Comparison of ENCODE assay signal across 15 cellular contexts in genomic region chr16:54568897-54569807, GRCh38.
"Had no signal": no experiment of that assay in that cellular context is flagged by ENCODE, and none has a peak within 500 bp of the region (broad histone marks: within the 10 kb centered on the region; RNA-seq: fewer than 3 reads in every experiment).

No MANE protein-coding gene starts in this region.

- H3K27ac Mint-ChIP-seq: activated CD8-positive, alpha-beta memory T cell treated with anti-CD3 and anti-CD28 coated beads, Interleukin-2, amount 10 ng/mL, durations not matched to agents 7 days and 5 days; activated naive CD4-positive, alpha-beta T cell treated with anti-CD3 and anti-CD28 coated beads, Interleukin-2, amount 50 U/mL, for 24 hours; activated T-cell treated with anti-CD3 and anti-CD28 coated beads, Interleukin-2, amount 50 U/mL, for 24 hours; natural killer cell treated with Interleukin-12 subunit alpha and Interleukin-12 subunit beta and Interleukin-15 and Interleukin-18, amount 100 ng/mL, for 72 hours had no signal

- H3K27me3 Mint-ChIP-seq: activated CD8-positive, alpha-beta memory T cell treated with anti-CD3 and anti-CD28 coated beads, Interleukin-2, amount 10 ng/mL, durations not matched to agents 7 days and 5 days; activated T-cell treated with anti-CD3 and anti-CD28 coated beads, Interleukin-2, amount 50 U/mL, for 24 hours had no signal

- H3K4me1 Mint-ChIP-seq: activated CD8-positive, alpha-beta memory T cell treated with anti-CD3 and anti-CD28 coated beads, Interleukin-2, amount 10 ng/mL, durations not matched to agents 7 days and 5 days; activated naive CD4-positive, alpha-beta T cell treated with anti-CD3 and anti-CD28 coated beads, Interleukin-2, amount 50 U/mL, for 24 hours had no signal

- ATAC-seq: activated CD4-positive, CD25-positive, alpha-beta regulatory T cell treated with anti-CD3 and anti-CD28 coated beads, Interleukin-2, amount 50 U/mL, for 24 hours; activated CD8-positive, alpha-beta memory T cell treated with anti-CD3 and anti-CD28 coated beads, Interleukin-2, amount 10 ng/mL, durations not matched to agents 7 days and 5 days; mucosa of descending colon; natural killer cell treated with Interleukin-12 subunit alpha and Interleukin-12 subunit beta and Interleukin-15 and Interleukin-18, amount 100 ng/mL, for 72 hours had no signal

- H3K4me3 Mint-ChIP-seq: activated CD8-positive, alpha-beta memory T cell treated with anti-CD3 and anti-CD28 coated beads, Interleukin-2, amount 10 ng/mL, durations not matched to agents 7 days and 5 days; activated naive CD4-positive, alpha-beta T cell treated with anti-CD3 and anti-CD28 coated beads, Interleukin-2, amount 50 U/mL, for 24 hours; activated T-cell treated with anti-CD3 and anti-CD28 coated beads, Interleukin-2, amount 50 U/mL, for 24 hours; brain; natural killer cell treated with Interleukin-12 subunit alpha and Interleukin-12 subunit beta and Interleukin-15 and Interleukin-18, amount 100 ng/mL, for 72 hours had no signal

- H3K9me3 ChIP-seq: mucosa of descending colon, stomach, thoracic aorta had no signal

- H3K36me3 ChIP-seq: stomach, thoracic aorta had no signal

- H3K27ac ChIP-seq: skin epidermis, stomach, thoracic aorta had no signal

- H3K4me3 ChIP-seq: mucosa of descending colon, skin epidermis, stomach, thoracic aorta had no signal

- H3K27me3 ChIP-seq: stomach had no signal

- H3K36me3 Mint-ChIP-seq: activated CD8-positive, alpha-beta memory T cell treated with anti-CD3 and anti-CD28 coated beads, Interleukin-2, amount 10 ng/mL, durations not matched to agents 7 days and 5 days; activated naive CD4-positive, alpha-beta T cell treated with anti-CD3 and anti-CD28 coated beads, Interleukin-2, amount 50 U/mL, for 24 hours; brain; natural killer cell treated with Interleukin-12 subunit alpha and Interleukin-12 subunit beta and Interleukin-15 and Interleukin-18, amount 100 ng/mL, for 72 hours had no signal

- H3K9me3 Mint-ChIP-seq: activated naive CD4-positive, alpha-beta T cell treated with anti-CD3 and anti-CD28 coated beads, Interleukin-2, amount 50 U/mL, for 24 hours; activated T-cell treated with anti-CD3 and anti-CD28 coated beads, Interleukin-2, amount 50 U/mL, for 24 hours; natural killer cell treated with Interleukin-12 subunit alpha and Interleukin-12 subunit beta and Interleukin-15 and Interleukin-18, amount 100 ng/mL, for 72 hours had no signal

- DNase-seq: activated CD4-positive, alpha-beta T cell treated with anti-CD3 and anti-CD28 coated beads, Interleukin-2, amount 50 U/mL, for 48 hours; activated CD8-positive, alpha-beta memory T cell treated with anti-CD3 and anti-CD28 coated beads, Interleukin-2, amount 10 ng/mL, durations not matched to agents 7 days and 5 days; activated effector memory CD4-positive, alpha-beta T cell treated with Interleukin-2 at 50 U/mL for 16 hours; activated T-cell treated with anti-CD3 and anti-CD28 coated beads, Interleukin-2, amount 50 U/mL, for 24 hours; hypothalamus; kidney glomerular epithelial cell; mucosa of descending colon; stomach; T-helper 2 cell had no signal
